In the genomic region with DNA sequence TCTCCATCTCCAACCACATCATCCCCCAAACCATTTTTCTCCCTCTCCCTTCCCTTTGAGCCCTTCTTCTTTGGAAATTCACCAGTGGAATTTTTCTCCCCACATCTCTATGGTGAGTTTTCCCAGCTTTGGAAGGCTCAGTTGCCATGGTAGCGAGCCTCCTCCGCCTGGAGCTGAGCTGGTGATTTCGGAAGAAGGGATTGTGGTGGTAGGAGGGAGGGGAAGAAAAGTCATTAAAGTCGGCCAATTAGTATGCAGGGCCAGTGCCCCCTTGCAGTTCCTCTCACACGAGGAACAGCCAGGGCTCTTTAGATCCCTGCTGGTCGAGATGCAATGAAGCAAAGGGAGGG, we compare ENCODE assay signal across 32 cellular contexts.
A peak's percentile ranks its signal among the peaks of the same experiment; 100 is the strongest.
DNase-seq lines count a peak whose midpoint lies in the region; ATAC-seq lines count a peak whose summit lies in the region.
"Had no signal": no experiment of that assay in that cellular context is flagged by ENCODE, and none has a peak within 500 bp of the region (broad histone marks: within the 10 kb centered on the region; RNA-seq: fewer than 3 reads in every experiment).

No MANE protein-coding gene starts in this region.

- H4K8ac ChIP-seq in neuronal stem cell (ENCODE audit: low read depth, low read length) = no peak overlapping the region

- POLR2A ChIA-PET in CD8-positive, alpha-beta memory T cell (lab: Charles Lee) = no interaction called here

- H3K36me3 Mint-ChIP-seq in CD8-positive, alpha-beta memory T cell = no peaks in the 10 kb centered on the region
- no peaks in the 10 kb centered on the region for H3K36me3 Mint-ChIP-seq in immature natural killer cell
- H3K36me3 Mint-ChIP-seq: CD8-positive, alpha-beta T cell had no signal

- H3K9me3 Mint-ChIP-seq in CD8-positive, alpha-beta memory T cell = no peaks in the 10 kb centered on the region
- H3K9me3 Mint-ChIP-seq in immature natural killer cell = peaks cover 0 to 1% (median 0%) of the 10 kb centered on the region in 6 donors
- H3K9me3 Mint-ChIP-seq: activated T-cell treated with anti-CD3 and anti-CD28 coated beads, Interleukin-2, amount 50 U/mL, for 24 hours; CD8-positive, alpha-beta T cell had no signal

- H4K91ac ChIP-seq in neuronal stem cell (ENCODE audit: low read depth, low read length, poor library complexity) = no peak overlapping the region

- H2BK5ac ChIP-seq in neuronal stem cell (ENCODE audit: low read length) = no peak overlapping the region

- H3K27ac ChIP-seq in neuronal stem cell (replicated peaks; ENCODE audit: low read length) = no peak overlapping the region
- H3K27ac ChIP-seq in CD8-positive, alpha-beta memory T cell (ENCODE audit: low read depth, low read length) = no peak overlapping the region
- H3K27ac ChIP-seq: body of pancreas, HL-60, lower lobe of right lung, PC-9, right lobe of liver, spleen, stomach had no signal

- H3K4ac ChIP-seq in neuronal stem cell (ENCODE audit: low read length) = no peak overlapping the region

- H3K27me3 Mint-ChIP-seq in CD8-positive, alpha-beta memory T cell = peaks cover 2 to 4% of the 10 kb centered on the region in 2 donors
- peaks cover 4 to 22% (median 6%) of the 10 kb centered on the region in 3 donors for H3K27me3 Mint-ChIP-seq in immature natural killer cell (ENCODE audit: low read depth in 3 of 3)

- H3K9ac ChIP-seq in neuronal stem cell (ENCODE audit: low read depth, low read length, poor library complexity) = no peak overlapping the region

- H2AFZ ChIP-seq in neuronal stem cell (ENCODE audit: low read length) = peak overlapping the region; percentile 38
- H2AFZ ChIP-seq: PC-9 had no signal

- no peak overlapping the region for H3K23ac ChIP-seq in neuronal stem cell (ENCODE audit: low read depth, low read length, poor library complexity)

- DNase-seq in C1 segment of cervical spinal cord (lab: John Stamatoyannopoulos, UW) (peak in 9 of 14 donors; percentile 27 to 77 (median 49)), astrocyte of the hippocampus (ENCODE audit: low read depth, low spot score) (peak; percentile 59), head of caudate nucleus (peak; percentile 41 to 91 (median 76)), neuronal stem cell (ENCODE audit: low spot score) (no peak), immature natural killer cell (no peak)
- no peak for DNase-seq in CD8-positive, alpha-beta memory T cell
- DNase-seq: activated gamma-delta T cell; activated T-cell treated with anti-CD3 and anti-CD28 coated beads, Interleukin-2, amount 50 U/mL, for 24 hours; AML-193; body of pancreas; CD8-positive, alpha-beta T cell; effector CD8-positive, alpha-beta T cell; EL; KG1; lower lobe of right lung; MG63; NCI-H1105; NCI-H187 treated with DMSO at 0.1 percent for 48 hours; NCI-H524; PC-9; right lobe of liver; SHP77; spleen; stimulated activated CD4-positive, alpha-beta T cell treated with anti-CD3 and anti-CD28 coated beads, Interleukin-2, amount 100 ng/mL, for 24 hours; stomach; T-helper 2 cell; trophoblast cell had no signal

- no CpG with 5 or more reads among the region's 6 CpGs for WGBS in neuronal stem cell (ENCODE audit: extremely low coverage in 2 of 2, insufficient read length in 2 of 2, insufficient replicate concordance in 1 of 2), 2 donors

- no peaks in the 10 kb centered on the region for H3K27me3 ChIP-seq in neuronal stem cell (ENCODE audit: control insufficient read depth in 3 of 3, insufficient read depth in 3 of 3, low read depth in 1 of 3, low read length in 3 of 3)
- no peaks in the 10 kb centered on the region for H3K27me3 ChIP-seq in CD8-positive, alpha-beta memory T cell (ENCODE audit: insufficient read depth, low read length, poor library complexity, severe bottlenecking)
- H3K27me3 ChIP-seq: body of pancreas, MG63, right lobe of liver had no signal

- intact Hi-C loops in head of caudate nucleus (cut with DNase I) = no loop called here

- no peak overlapping the region for H3K14ac ChIP-seq in neuronal stem cell (ENCODE audit: low read length)

- H3K4me3 ChIP-seq in neuronal stem cell (ENCODE audit: low read length in 2 of 2) = no peak overlapping the region
- H3K4me3 ChIP-seq in CD8-positive, alpha-beta memory T cell (ENCODE audit: low read length) = no peak overlapping the region
- H3K4me3 ChIP-seq: body of pancreas, GM12878, lower lobe of right lung, MG63, PC-9, right lobe of liver, spleen, stomach had no signal

- no peak overlapping the region for H3K18ac ChIP-seq in neuronal stem cell (ENCODE audit: low read length)

- H3K4me2 ChIP-seq in neuronal stem cell (ENCODE audit: insufficient read depth, low read length, poor library complexity, severe bottlenecking) = no peak overlapping the region
- H3K4me2 ChIP-seq: PC-9 had no signal

- no peak for ATAC-seq in HG03439 (IDR thresholded peaks at IDR 0.05; ENCODE audit: unreplicated experiment)
- ATAC-seq in HG03342 (IDR thresholded peaks at IDR 0.05; ENCODE audit: unreplicated experiment) = no peak
- ATAC-seq: body of pancreas; CD8-positive, alpha-beta T cell; GM12878; lower lobe of right lung; right lobe of liver had no signal

- no peak overlapping the region for H2BK15ac ChIP-seq in neuronal stem cell (ENCODE audit: low read length)

- H3K79me1 ChIP-seq in neuronal stem cell (ENCODE audit: low read depth, low read length) = no peaks in the 10 kb centered on the region

- no peak overlapping the region for H2BK120ac ChIP-seq in neuronal stem cell (ENCODE audit: low read depth, low read length)

- peaks cover 16 to 21% of the 10 kb centered on the region in 2 donors for H3K4me1 ChIP-seq in neuronal stem cell (ENCODE audit: control insufficient read depth in 2 of 2, insufficient read depth in 1 of 2, low read depth in 1 of 2, low read length in 2 of 2)
- H3K4me1 ChIP-seq in CD8-positive, alpha-beta memory T cell (ENCODE audit: insufficient read depth, low read length) = no peaks in the 10 kb centered on the region
- H3K4me1 ChIP-seq: body of pancreas, lower lobe of right lung, right lobe of liver, spleen, stomach had no signal

- CTCF ChIA-PET in CD8-positive, alpha-beta memory T cell (lab: Charles Lee) = no interaction called here

- no peak overlapping the region for H3K4me3 Mint-ChIP-seq in CD8-positive, alpha-beta memory T cell
- H3K4me3 Mint-ChIP-seq in immature natural killer cell = no peak overlapping the region
- H3K4me3 Mint-ChIP-seq: activated T-cell treated with anti-CD3 and anti-CD28 coated beads, Interleukin-2, amount 50 U/mL, for 24 hours; CD8-positive, alpha-beta T cell had no signal

- H2AK5ac ChIP-seq in neuronal stem cell (ENCODE audit: low read depth, low read length) = no peak overlapping the region

- H3K27ac Mint-ChIP-seq in CD8-positive, alpha-beta memory T cell = no peak overlapping the region
- H3K27ac Mint-ChIP-seq in immature natural killer cell = no peak overlapping the region
- H3K27ac Mint-ChIP-seq: activated T-cell treated with anti-CD3 and anti-CD28 coated beads, Interleukin-2, amount 50 U/mL, for 24 hours; CD8-positive, alpha-beta T cell; progenitor cell of endocrine pancreas had no signal

- H2BK12ac ChIP-seq in neuronal stem cell (ENCODE audit: low read length) = no peak overlapping the region

- H3K9me3 ChIP-seq in neuronal stem cell (replicated peaks in 1 of 2; ENCODE audit: control insufficient read depth in 2 of 2, insufficient read depth in 1 of 2, low read depth in 1 of 2, low read length in 2 of 2) = no peaks in the 10 kb centered on the region
- no peaks in the 10 kb centered on the region for H3K9me3 ChIP-seq in CD8-positive, alpha-beta memory T cell (ENCODE audit: low read length)
- H3K9me3 ChIP-seq: body of pancreas, lower lobe of right lung, MG63, right lobe of liver, spleen, stomach had no signal

- no peaks in the 10 kb centered on the region for H3K4me1 Mint-ChIP-seq in CD8-positive, alpha-beta memory T cell
- no peaks in the 10 kb centered on the region for H3K4me1 Mint-ChIP-seq in immature natural killer cell

- H3K36me3 ChIP-seq in neuronal stem cell (replicated peaks in 1 of 2; ENCODE audit: control insufficient read depth in 2 of 2, insufficient read depth in 2 of 2, low read length in 2 of 2) = no peaks in the 10 kb centered on the region
- no peaks in the 10 kb centered on the region for H3K36me3 ChIP-seq in CD8-positive, alpha-beta memory T cell (ENCODE audit: insufficient read depth, low read length)
- H3K36me3 ChIP-seq: lower lobe of right lung, MG63, right lobe of liver, spleen, stomach had no signal

Comparison
In these comparisons a context has a peak if more than half of its experiments do, and no peak if none do; other contexts are left out.
1. DNase-seq: peak in C1 segment of cervical spinal cord (9 of 14), astrocyte of the hippocampus (single experiment) and head of caudate nucleus (42 of 42); none in neuronal stem cell (single experiment), CD8-positive, alpha-beta memory T cell (0 of 5) and immature natural killer cell (0 of 3).